Comparison of ENCODE assay signal across 8 cellular contexts in genomic region chr16:84726670-84727467, GRCh38. TPM values are rescaled to one million over a fixed set of nuclear protein-coding genes. Genes with fewer than 3 reads are reported as not detected.
DNase-seq lines count a peak whose midpoint lies in the region; ATAC-seq, FAIRE-seq and TF ChIP-seq lines count a peak whose summit lies in the region.

No MANE protein-coding gene starts in this region.

- no peaks in the 10 kb centered on the region for H3K9me3 ChIP-seq in GM12878 (replicated peaks; ENCODE audit: control insufficient read depth, insufficient read depth, low read length)
- no peaks in the 10 kb centered on the region for H3K9me3 ChIP-seq in neural progenitor cell (ENCODE audit: low read depth)

- H3K4me3 ChIP-seq in GM12878 = peak overlapping the region; percentile 66
- no peak overlapping the region for H3K4me3 ChIP-seq in neural progenitor cell
- no peak overlapping the region for H3K4me3 ChIP-seq in lower leg skin (ENCODE audit: low read depth, poor library complexity, severe bottlenecking)

- peaks cover 5% of the 10 kb centered on the region for H3K36me3 Mint-ChIP-seq in neural progenitor cell

- peaks cover 47% of the 10 kb centered on the region for H3K4me1 ChIP-seq in GM12878 (ENCODE audit: control insufficient read depth, insufficient read depth, low read length)
- peaks cover 31% of the 10 kb centered on the region for H3K4me1 ChIP-seq in neural progenitor cell

- TF ChIP-seq EP300 in GM12878 (IDR thresholded peaks at IDR 0.05; ENCODE audit: borderline replicate concordance in 1 of 2, control insufficient read depth in 1 of 2, low read depth in 2 of 2, low read length in 2 of 2) = peak in 1 of 2 experiments; percentile 63; a peak in 1 of 4 replicates

- H3K4me2 ChIP-seq in GM12878 (ENCODE audit: control insufficient read depth, insufficient read depth) (peak overlapping the region; percentile 89), neural progenitor cell (peak overlapping the region; percentile 19)

- in situ Hi-C loops in GM12878 (cut with MboI) = loop anchor here (5.0 kb wide), 2 partner anchors 105 to 215 kb away; no protein-coding TSS in a partner anchor
- in situ Hi-C loops in G401 (cut with HindIII; ENCODE audit: low sequenced_read_pairs) = no loop called here

- WGBS in GM12878 (ENCODE audit: insufficient coverage, insufficient replicate concordance, low lambda C conversion rate, missing lambda C conversion rate) = 0% methylated on average over 14 of the region's 14 CpGs
- WGBS in lower leg skin, 2 donors = 69 to 74% methylated on average over 14 of the region's 14 CpGs

- H3K27ac ChIP-seq in GM12878 (ENCODE audit: control insufficient read depth, insufficient read depth) (peak overlapping the region; percentile 66), neural progenitor cell (no peak overlapping the region)

- H3K27ac Mint-ChIP-seq in neural progenitor cell = no peak overlapping the region

- H3K9me3 Mint-ChIP-seq in neural progenitor cell = no peaks in the 10 kb centered on the region

- peaks cover 2% of the 10 kb centered on the region for H3K27me3 Mint-ChIP-seq in neural progenitor cell (ENCODE audit: insufficient read depth, low read depth)

- TF ChIP-seq RAD21 in GM12878 (IDR thresholded peaks at IDR 0.05; ENCODE audit: insufficient read depth, low read depth, low read length) = no peak

- CTCF ChIA-PET in GM12878 (lab: Yijun Ruan, JAX) = interaction anchor here (0.6 to 10.5 kb wide), 38 partner anchors 10 to 502 kb away, joined by 3 to 196 read pairs (median 10); partner anchors contain the start of gene KLHL36

- SMC1A ChIA-PET in GM12878 (lab: Charles Lee; ENCODE audit: uncharacterized antibody, unreplicated experiment) = interaction anchor here (0.6 to 5.8 kb wide), 29 partner anchors 9 to 447 kb away, joined by 3 to 88 read pairs (median 5); no protein-coding TSS in a partner anchor

- no peaks in the 10 kb centered on the region for H4K20me1 ChIP-seq in GM12878 (ENCODE audit: control insufficient read depth, insufficient read depth)
- peaks cover 94% of the 10 kb centered on the region for H4K20me1 ChIP-seq in neural progenitor cell (ENCODE audit: low read depth)

- intact Hi-C loops in GM12878 (cut with micrococcal nuclease; ENCODE audit: unreplicated experiment) (loop anchor here (1.0 to 2.0 kb wide), 4 partner anchors 26 to 216 kb away; no protein-coding TSS in a partner anchor), lower leg skin (cut with DNase I; ENCODE audit: low total_unique reads) (loop anchor here (5.0 to 10.0 kb wide), 2 partner anchors 52 to 215 kb away; no protein-coding TSS in a partner anchor)

- H3K27me3 ChIP-seq in GM12878 (replicated peaks in 1 of 2; ENCODE audit: control insufficient read depth in 2 of 2, insufficient read depth in 2 of 2, low read length in 1 of 2) (no peaks in the 10 kb centered on the region), neural progenitor cell (no peaks in the 10 kb centered on the region)

- RAD21 ChIA-PET in GM12878 (lab: Charles Lee; ENCODE audit: unreplicated experiment) = interaction anchor here (0.8 to 7.1 kb wide), 21 partner anchors 11 to 244 kb away, joined by 3 to 67 read pairs (median 6); partner anchors contain the start of gene KLHL36

- DNase-seq in GM12891 (ENCODE audit: insufficient read length, low spot score) (no peak), HT-29 (ENCODE audit: low spot score) (peak; percentile 43), GM12878 (ENCODE audit: low read depth, low spot score) (peak; percentile 72), neural progenitor cell (ENCODE audit: low spot score) (no peak), G401 (ENCODE audit: low spot score) (no peak), lower leg skin (ENCODE audit: low spot score in 2 of 2) (no peak)

- peak; percentile 76 for ATAC-seq in GM12878
- no peak for ATAC-seq in HG02571 (IDR thresholded peaks at IDR 0.05; ENCODE audit: unreplicated experiment)
- no peak for ATAC-seq in HG03342 (IDR thresholded peaks at IDR 0.05; ENCODE audit: unreplicated experiment)

- no peak overlapping the region; the same call in 1 of the 2 replicates for H2AFZ ChIP-seq in GM12878 (ENCODE audit: control insufficient read depth, low read depth, low read length)
- no peak overlapping the region for H2AFZ ChIP-seq in neural progenitor cell (replicated peaks)

- peaks cover 0 to 2% of the 10 kb centered on the region in 2 experiments; a peak in 1 of 4 replicates for H3K36me3 ChIP-seq in GM12878 (ENCODE audit: control insufficient read depth in 2 of 2, insufficient read depth in 2 of 2, low read length in 1 of 2)
- H3K36me3 ChIP-seq in neural progenitor cell = no peaks in the 10 kb centered on the region

- TF ChIP-seq POLR2A in GM12891 (IDR thresholded peaks at IDR 0.05; ENCODE audit: low read depth, low read length) (no peak), GM12878 (IDR thresholded peaks at IDR 0.05; ENCODE audit: low read depth, low read length) (no peak), lower leg skin (IDR thresholded peaks at IDR 0.05) (no peak)

- FAIRE-seq in GM12891 (lab: Jason Lieb, UNC) (peak; percentile 48), GM12878 (lab: Jason Lieb, UNC) (peak; percentile 71)

- no TSS peak for BruUV-seq in GM12878 (replicated peaks; lab: Mats Ljungman, UMichigan)

- POLR2A ChIA-PET in GM12878 (lab: Charles Lee) = interaction anchor here (0.6 to 2.2 kb wide), 10 partner anchors 12 to 157 kb away, joined by 3 to 8 read pairs (median 4); no protein-coding TSS in a partner anchor

- H3K79me2 ChIP-seq in GM12878 (ENCODE audit: control insufficient read depth, insufficient read depth, low read length) = peaks cover 97% of the 10 kb centered on the region
- peaks cover 100% of the 10 kb centered on the region for H3K79me2 ChIP-seq in neural progenitor cell (ENCODE audit: low read depth)

- H3K4me1 Mint-ChIP-seq in neural progenitor cell = peaks cover 68% of the 10 kb centered on the region

- TF ChIP-seq CTCF in GM12878 (IDR thresholded peaks at IDR 0.05 in 2 of 3, conservative IDR thresholded peaks at IDR 0.05 in 1 of 3; ENCODE audit: control insufficient read depth in 2 of 3, extremely low read depth in 1 of 3, insufficient read depth in 1 of 3, low read depth in 3 of 3, low read length in 3 of 3) (no peak), neural progenitor cell (IDR thresholded peaks at IDR 0.05) (no peak), lower leg skin (IDR thresholded peaks at IDR 0.05) (no peak)

- H3K9ac ChIP-seq in GM12878 (ENCODE audit: control insufficient read depth, insufficient read depth, low read length) (peak overlapping the region; percentile 52), neural progenitor cell (no peak overlapping the region)

- no peak overlapping the region for H3K4me3 Mint-ChIP-seq in neural progenitor cell

- peaks cover 16% of the 10 kb centered on the region for H3F3A ChIP-seq in neural progenitor cell (ENCODE audit: low read depth)

TF ChIP-seq in GM12891, 5 proteins besides CTCF, POLR2A, EP300 and RAD21:
- TF ChIP-seq POLR2AphosphoS5 (IDR thresholded peaks at IDR 0.05; ENCODE audit: low read depth, low read length) (peak; percentile 31; the same call in 1 of the 2 replicates), SPI1 (IDR thresholded peaks at IDR 0.05; ENCODE audit: low read depth, low read length) (peak; percentile 65), PAX5 (IDR thresholded peaks at IDR 0.05; ENCODE audit: insufficient read depth, low read length, severe bottlenecking) (no peak), POU2F2 (IDR thresholded peaks at IDR 0.05; ENCODE audit: low read depth, low read length) (no peak), TAF1 (IDR thresholded peaks at IDR 0.05; ENCODE audit: low read depth, low read length) (no peak)

TF ChIP-seq in GM12878, 131 proteins besides CTCF, POLR2A, EP300 and RAD21 (continues in another document):
- TF ChIP-seq SIX5 (IDR thresholded peaks at IDR 0.05; ENCODE audit: low read depth, low read length, severe bottlenecking) (no peak), SREBF1 (IDR thresholded peaks at IDR 0.05; ENCODE audit: low read length) (no peak), CREM (IDR thresholded peaks at IDR 0.05; ENCODE audit: low read depth) (peak; percentile 15; the same call in 1 of the 2 replicates), IRF5 (IDR thresholded peaks at IDR 0.05; ENCODE audit: borderline replicate concordance) (peak; percentile 55; the same call in 1 of the 2 replicates), JUNB (IDR thresholded peaks at IDR 0.05) (no peak), FOS (IDR thresholded peaks at IDR 0.05; ENCODE audit: borderline replicate concordance, extremely low read depth, insufficient read length) (no peak)

RNA-seq across cellular contexts. Expression of gene USP10, which starts 27.1 kb away (rescaled TPM):
- 69.0 TPM for polyA plus RNA-seq in GM12891 (2012; ENCODE audit: low read depth, missing spikeins)
- total RNA-seq in HT-29 (2014; rRNA removed; shearing (Covaris generic)) = 53.9 and 58.2 TPM in 2 replicates
- 199 and 215 TPM in 2 replicates for total RNA-seq in GM12878 (2013; cell fraction: nucleolus; rRNA removed)
- 70.7 and 77.3 TPM in 2 replicates for total RNA-seq in GM12878 (2014; rRNA removed)
- total RNA-seq in GM12878 (2014; rRNA removed; fragmentation: Illumina TruSeq; extraction: Trizol) = 80.8 and 85.2 TPM in 2 replicates
- 119 and 122 TPM in 2 replicates for total RNA-seq in GM12878 (2021)
- 47.5 TPM for polyA plus RNA-seq in GM12878 (2011; ENCODE audit: low read depth)
- 74.7 and 125 TPM in 2 replicates for polyA plus RNA-seq in GM12878 (2011; rRNA removed)
- 121 and 122 TPM in 2 replicates for polyA plus RNA-seq in GM12878 (2011; cell fraction: cytosol; rRNA removed)
- polyA plus RNA-seq in GM12878 (2011; cell fraction: nucleus; rRNA removed) = 109 and 126 TPM in 2 replicates
- 67.1 and 71.5 TPM in 2 replicates for polyA plus RNA-seq in GM12878 (2012)
- polyA plus RNA-seq in GM12878 (2014; fragmentation: Illumina TruSeq; extraction: Trizol) = 133 and 198 TPM in 2 replicates
- polyA plus RNA-seq in GM12878 (2014; fragmentation: Nextera tagmentation; extraction: Ambion mirVana) = 10 to 100 TPM; 46.1 to 47.7 TPM
- polyA plus RNA-seq in GM12878 (2014; rRNA removed) = 87.5 and 87.9 TPM in 2 replicates
- 100 to 1,000 TPM; 143 to 160 TPM for polyA plus RNA-seq in GM12878 (2016; fragmentation: Nextera tagmentation; extraction: Ambion mirVana)
- polyA minus RNA-seq in GM12878 (2011; rRNA and poly(A)+ RNA removed) = 227 and 233 TPM in 2 replicates
- polyA minus RNA-seq in GM12878 (2011; cell fraction: cytosol; rRNA and poly(A)+ RNA removed) = 47.4 and 71.6 TPM in 2 replicates
- polyA minus RNA-seq in GM12878 (2011; cell fraction: nucleus; rRNA and poly(A)+ RNA removed) = 39.7 and 77.1 TPM in 2 replicates
- 117 and 130 TPM in 2 replicates for total RNA-seq in neural progenitor cell (ENCODE audit: low replicate concordance)
- total RNA-seq in G401 (2014; rRNA removed; shearing (Covaris generic)) = 54.2 and 82.0 TPM in 2 replicates
- total RNA-seq in lower leg skin = 10 to 100 TPM; 54.3 to 69.0 (median 60.7) TPM

Comparison
In these comparisons a context has a peak if more than half of its experiments do, and no peak if none do; other contexts are left out.
1. DNase-seq: peak in HT-29 (single experiment) and GM12878 (single experiment); none in GM12891 (single experiment), neural progenitor cell (single experiment), G401 (single experiment) and lower leg skin (0 of 2).